Comparison of ENCODE assay signal across 15 cellular contexts in the genomic region with DNA sequence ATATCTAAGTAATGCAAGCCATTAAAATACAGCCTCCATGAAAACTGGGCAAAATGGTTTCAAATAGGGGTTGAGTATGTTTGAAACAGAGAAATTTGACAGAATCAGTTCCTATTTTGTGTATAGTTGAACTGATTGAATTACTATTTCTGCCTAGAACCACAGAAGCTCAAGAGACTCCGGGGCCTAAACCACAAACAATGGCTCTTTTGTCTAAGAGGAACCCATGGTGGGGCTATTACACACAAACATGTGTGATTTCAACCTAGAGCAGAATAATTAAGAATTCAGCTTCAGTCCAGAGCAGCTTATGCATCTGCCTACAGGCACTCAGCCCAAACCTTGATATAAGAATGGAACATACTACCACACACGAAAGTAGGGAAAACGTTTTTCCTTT.
DNase-seq lines count a peak whose midpoint lies in the region; ATAC-seq, FAIRE-seq and TF ChIP-seq lines count a peak whose summit lies in the region.
"Had no signal": no experiment of that assay in that cellular context is flagged by ENCODE, and none has a peak within 500 bp of the region (broad histone marks: within the 10 kb centered on the region; RNA-seq: fewer than 3 reads in every experiment).

No MANE protein-coding gene starts in this region.

- FAIRE-seq in HepG2 (lab: Jason Lieb, UNC), result no peak

- DNase-seq in Right ventricle myocardium superior (no peak), right cardiac atrium (no peak), OCI-M1 (lab: John Stamatoyannopoulos, UW) (peak; percentile 80), superior temporal gyrus (ENCODE audit: extremely low spot score) (peak; percentile 82), mucosa of gallbladder (ENCODE audit: low spot score) (no peak), esophagus squamous epithelium (lab: John Stamatoyannopoulos, UW) (no peak), HepG2 (ENCODE audit: low spot score) (no peak)
- DNase-seq: activated CD4-positive, alpha-beta memory T cell treated with anti-CD3 and anti-CD28 coated beads for 36 hours; DMS53; left ventricle myocardium inferior; T-helper 2 cell had no signal

- H3K4me1 ChIP-seq in right cardiac atrium (ENCODE audit: control insufficient read depth, insufficient read depth, low read length) (no peaks in the 10 kb centered on the region), esophagus squamous epithelium (peaks cover 0 to 15% (median 0%) of the 10 kb centered on the region in 3 donors), HepG2 (ENCODE audit: insufficient read depth, low read length) (no peaks in the 10 kb centered on the region)
- H3K4me1 ChIP-seq: parathyroid adenoma had no signal

- H3K36me3 ChIP-seq in esophagus squamous epithelium, result no peaks in the 10 kb centered on the region
- H3K36me3 ChIP-seq in HepG2 (replicated peaks in 1 of 2; ENCODE audit: control insufficient read depth in 1 of 2, insufficient read depth in 2 of 2, low read length in 2 of 2), result no peaks in the 10 kb centered on the region
- H3K36me3 ChIP-seq: left ventricle myocardium inferior had no signal

- H3K9me3 ChIP-seq in right cardiac atrium (ENCODE audit: control insufficient read depth, low read length), result no peaks in the 10 kb centered on the region
- H3K9me3 ChIP-seq in esophagus squamous epithelium, result no peaks in the 10 kb centered on the region
- no peaks in the 10 kb centered on the region for H3K9me3 ChIP-seq in HepG2 (ENCODE audit: low read length)
- H3K9me3 ChIP-seq: left ventricle myocardium inferior had no signal

- TF ChIP-seq RAD21 in HepG2 (CRISPR knock-in tag; IDR thresholded peaks at IDR 0.05), result no peak

- TF ChIP-seq POLR2A in esophagus squamous epithelium (IDR thresholded peaks at IDR 0.05) (no peak), HepG2 (IDR thresholded peaks at IDR 0.05; ENCODE audit: insufficient read depth in 1 of 2, low read depth in 2 of 2, low read length in 2 of 2) (no peak)

- H3K9ac ChIP-seq in HepG2 (ENCODE audit: insufficient read depth, low read depth, low read length), result no peak overlapping the region
- H3K9ac ChIP-seq: parathyroid adenoma had no signal

- H2AFZ ChIP-seq in HepG2 (ENCODE audit: low read length), result no peak overlapping the region
- H2AFZ ChIP-seq: parathyroid adenoma had no signal

- H3K27ac ChIP-seq in right cardiac atrium (ENCODE audit: low read length) (no peak overlapping the region), esophagus squamous epithelium (no peak overlapping the region), HepG2 (ENCODE audit: extremely low read length, insufficient read depth, low read length) (no peak overlapping the region)
- H3K27ac ChIP-seq: coronary artery, left ventricle myocardium inferior, parathyroid adenoma had no signal

- BruUV-seq in HepG2 (replicated peaks; lab: Mats Ljungman, UMichigan), result no TSS peak

- POLR2A ChIA-PET in HepG2 (lab: Yijun Ruan, JAX), result no interaction called here

- H3K79me2 ChIP-seq in HepG2 (ENCODE audit: insufficient read depth, low read length), result no peaks in the 10 kb centered on the region
- H3K79me2 ChIP-seq: parathyroid adenoma had no signal

- H3K4me2 ChIP-seq in HepG2 (ENCODE audit: low read depth, low read length), result no peak overlapping the region

- 65% methylated on average over 3 of the region's 3 CpGs for WGBS in right cardiac atrium
- 79 to 82% methylated on average over 3 of the region's 3 CpGs for WGBS in esophagus squamous epithelium, 2 donors
- 0% methylated on average over 3 of the region's 3 CpGs for WGBS in HepG2 (ENCODE audit: low lambda C conversion rate)

- in situ Hi-C loops in HepG2 (cut with HindIII; ENCODE audit: extremely low pct_ligation_motif_present, low pct_unique_long_range_greater_than_20kb), result no loop called here

- ATAC-seq in Right ventricle myocardium superior (ENCODE audit: poor library complexity) (peak; percentile 19), right cardiac atrium (no peak), HG03025 (IDR thresholded peaks at IDR 0.05; ENCODE audit: low FRiP score, unreplicated experiment) (peak; percentile 70), HepG2 (no peak)
- ATAC-seq: HCT116 had no signal

- TF ChIP-seq EP300 in HepG2 (IDR thresholded peaks at IDR 0.05; ENCODE audit: low read depth in 2 of 2, low read length in 2 of 2) (no peak), HepG2 (CRISPR knock-in tag; IDR thresholded peaks at IDR 0.05; ENCODE audit: borderline replicate concordance) (no peak)

- no peak overlapping the region for H3K4me3 ChIP-seq in right cardiac atrium (ENCODE audit: low read length)
- no peak overlapping the region for H3K4me3 ChIP-seq in esophagus squamous epithelium
- H3K4me3 ChIP-seq in HepG2 (replicated peaks in 1 of 3; ENCODE audit: insufficient read depth in 1 of 3, low read depth in 2 of 3, low read length in 3 of 3), result no peak overlapping the region
- H3K4me3 ChIP-seq: coronary artery, left ventricle myocardium inferior had no signal

- intact Hi-C loops in Right ventricle myocardium superior (cut with DNase I) (no loop called here), right cardiac atrium (cut with DNase I) (loop anchor here in 3 of 4 donors (10.0 kb wide), 2 partner anchors 114 to 234 kb away; no protein-coding TSS in a partner anchor), esophagus squamous epithelium (cut with DNase I) (no loop called here), HepG2 (cut with micrococcal nuclease; ENCODE audit: unreplicated experiment) (no loop called here)

- H4K20me1 ChIP-seq in HepG2 (ENCODE audit: insufficient read depth, low read length), result no peaks in the 10 kb centered on the region

- CTCF ChIA-PET in HepG2 (lab: Yijun Ruan, JAX; ENCODE audit: low intra/inter-chr PET ratio, low total read pairs), result no interaction called here

- no peaks in the 10 kb centered on the region for H3K27me3 ChIP-seq in right cardiac atrium (ENCODE audit: control insufficient read depth, insufficient read depth)
- no peaks in the 10 kb centered on the region for H3K27me3 ChIP-seq in esophagus squamous epithelium
- H3K27me3 ChIP-seq in HepG2 (ENCODE audit: control insufficient read depth in 1 of 2, insufficient read depth in 2 of 2, low read length in 2 of 2), result no peaks in the 10 kb centered on the region

- TF ChIP-seq CTCF in esophagus squamous epithelium (IDR thresholded peaks at IDR 0.05), result no peak
- TF ChIP-seq CTCF in HepG2 (CRISPR knock-in tag; IDR thresholded peaks at IDR 0.05), result no peak

TF ChIP-seq in HepG2, 621 proteins besides CTCF, POLR2A, EP300 and RAD21:
- TF ChIP-seq GLMP (CRISPR knock-in tag; IDR thresholded peaks at IDR 0.05; ENCODE audit: borderline replicate concordance) (no peak), NKX3-1 (CRISPR knock-in tag; IDR thresholded peaks at IDR 0.05) (no peak), KMT2B (CRISPR knock-in tag; IDR thresholded peaks at IDR 0.05) (no peak), SP2 (CRISPR knock-in tag; IDR thresholded peaks at IDR 0.05) (no peak)

Comparison
In these comparisons a context has a peak if more than half of its experiments do, and no peak if none do; other contexts are left out.
1. ATAC-seq: peak in Right ventricle myocardium superior (single experiment) and HG03025 (single experiment); none in right cardiac atrium (0 of 2) and HepG2 (single experiment).
2. intact Hi-C loops: an anchor here in right cardiac atrium (10.0 kb wide); none called in Right ventricle myocardium superior, esophagus squamous epithelium and HepG2.
3. DNase-seq: peak in OCI-M1 (single experiment) and superior temporal gyrus (single experiment); none in Right ventricle myocardium superior (single experiment), right cardiac atrium (0 of 3), mucosa of gallbladder (single experiment), esophagus squamous epithelium (single experiment) and HepG2 (single experiment).